Comparison of ENCODE assay signal across 1 cellular context in genomic region chr17:7611635-7612293, GRCh38.
TF ChIP-seq lines count a peak whose summit lies in the region.

No MANE protein-coding gene starts in this region.

TF ChIP-seq in endothelial cell of umbilical vein, 7 proteins besides CTCF, POLR2A, EP300 and RAD21:
- TF ChIP-seq GATA2 (IDR thresholded peaks at IDR 0.05; ENCODE audit: insufficient read depth, insufficient read length, low read depth, low read length) (no peak), POLR2AphosphoS5 (IDR thresholded peaks at IDR 0.05; ENCODE audit: insufficient read depth, low read depth, low read length) (no peak), MAX (IDR thresholded peaks at IDR 0.05; ENCODE audit: insufficient read depth, insufficient read length) (no peak), JUN (IDR thresholded peaks at IDR 0.05; ENCODE audit: borderline replicate concordance, insufficient read depth, insufficient read length, low read depth) (no peak), MYC (IDR thresholded peaks at IDR 0.05; ENCODE audit: low read depth, low read length) (no peak), EZH2 (IDR thresholded peaks at IDR 0.05; ENCODE audit: borderline replicate concordance, low read depth, low read length, severe bottlenecking) (no peak), FOS (IDR thresholded peaks at IDR 0.05; ENCODE audit: borderline replicate concordance, insufficient read depth, low read length) (no peak)
